ENCODE assay signal across 8 cellular contexts in the genomic region with DNA sequence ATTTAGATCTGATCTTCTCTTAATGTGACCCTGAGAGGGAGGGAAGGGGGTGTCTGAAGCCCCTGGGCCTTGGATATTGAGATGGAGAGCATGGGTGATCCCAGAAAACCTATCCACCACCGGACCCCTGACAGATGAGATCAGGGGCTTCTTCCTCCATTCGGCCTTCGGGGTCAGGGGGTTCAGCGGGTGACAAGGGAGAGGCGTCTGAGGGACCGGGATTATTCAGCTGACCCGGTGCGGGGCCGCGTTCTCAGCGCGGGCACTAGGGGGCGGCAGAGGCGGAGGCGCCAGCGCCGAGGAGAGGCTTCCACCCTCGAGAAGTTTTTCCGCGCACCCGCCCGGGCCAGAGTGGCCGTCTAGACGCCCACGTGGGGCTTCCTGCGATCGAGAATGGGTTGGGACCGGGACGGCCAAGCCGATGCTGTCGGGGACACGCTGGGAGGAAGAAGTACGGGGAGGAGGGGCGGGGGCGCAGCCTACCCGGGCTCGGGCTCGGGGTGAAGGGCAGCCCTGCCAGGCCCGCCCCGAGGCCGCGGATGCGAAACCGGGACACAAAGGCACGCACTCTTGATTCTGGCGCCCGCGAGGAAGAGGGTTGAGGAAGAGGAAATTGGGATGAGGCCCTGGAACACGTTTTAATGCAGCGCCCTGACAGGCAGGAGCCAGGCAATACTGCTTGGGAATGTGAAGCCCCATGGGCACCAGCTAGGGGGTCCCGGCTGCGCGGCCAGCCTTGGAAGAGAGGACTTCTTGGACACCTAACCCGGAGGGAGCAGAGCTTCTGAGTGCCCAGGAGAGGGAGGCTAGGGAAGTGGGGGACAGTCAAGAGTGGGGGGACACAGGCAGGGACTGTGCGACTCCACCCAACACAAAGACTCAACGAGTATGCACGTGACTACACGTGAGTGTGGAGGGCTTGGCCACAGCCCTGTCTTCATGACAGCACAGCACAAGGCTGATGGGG. TPM values are rescaled to one million over a fixed set of nuclear protein-coding genes. Genes with fewer than 3 reads are reported as not detected.
A peak's percentile ranks its signal among the peaks of the same experiment; 100 is the strongest.
DNase-seq lines count a peak whose midpoint lies in the region; ATAC-seq and TF ChIP-seq lines count a peak whose summit lies in the region.

No MANE protein-coding gene starts in this region.

- peak overlapping the region; percentile 88 for H2AFZ ChIP-seq in osteoblast (ENCODE audit: low read length)

- H3K4me3 ChIP-seq in HUES64 (ENCODE audit: low read length), result peak overlapping the region; percentile 65
- H3K4me3 ChIP-seq in osteoblast (ENCODE audit: insufficient read depth, low read length), result peak overlapping the region; percentile 75
- H3K4me3 ChIP-seq in suprapubic skin, result peak overlapping the region; percentile 50

- TF ChIP-seq POLR2A in suprapubic skin (IDR thresholded peaks at IDR 0.05), result no peak

- H3K4me3 Mint-ChIP-seq in glutamatergic neuron (ENCODE audit: unreplicated experiment), result peak overlapping the region; percentile 90

- H3K4me1 ChIP-seq in HUES64 (ENCODE audit: insufficient read depth, low read length) (peaks cover 6% of the 10 kb centered on the region), osteoblast (ENCODE audit: insufficient read depth, low read length) (peaks cover 20% of the 10 kb centered on the region), suprapubic skin (peaks cover 20% of the 10 kb centered on the region)

- TF ChIP-seq CTCF in glutamatergic neuron (IDR thresholded peaks at IDR 0.05; ENCODE audit: partially characterized antibody, unreplicated experiment) (peak; percentile 94), osteoblast (IDR thresholded peaks at IDR 0.05; ENCODE audit: extremely low read depth, low read depth, low read length) (peak; percentile 87), suprapubic skin (IDR thresholded peaks at IDR 0.05) (peak; percentile 82 to 98)

- peak; percentile 96 for ATAC-seq in SK-N-SH treated with all-trans-retinoic acid at 6 μM for 48 hours

- no peak overlapping the region for H3K27ac Mint-ChIP-seq in glutamatergic neuron (ENCODE audit: unreplicated experiment)

- no peaks in the 10 kb centered on the region for H3K4me1 Mint-ChIP-seq in glutamatergic neuron (ENCODE audit: low read depth, unreplicated experiment)

- H3K27ac ChIP-seq in HUES64 (ENCODE audit: low read depth, low read length) (no peak overlapping the region), osteoblast (ENCODE audit: low read depth, low read length) (peak overlapping the region; percentile 69), suprapubic skin (peak overlapping the region; percentile 12)

- H3K27me3 Mint-ChIP-seq in glutamatergic neuron (ENCODE audit: unreplicated experiment), result peaks cover 9% of the 10 kb centered on the region

- H3K36me3 ChIP-seq in HUES64 (ENCODE audit: insufficient read depth, low read length) (no peaks in the 10 kb centered on the region), osteoblast (ENCODE audit: insufficient read depth, low read length) (no peaks in the 10 kb centered on the region), suprapubic skin (no peaks in the 10 kb centered on the region)

- H3K79me2 ChIP-seq in osteoblast (ENCODE audit: insufficient read depth, low read length), result no peaks in the 10 kb centered on the region

- H3K9ac ChIP-seq in HUES64 (ENCODE audit: low read depth, low read length), result peak overlapping the region; percentile 83

- peak; percentile 6 to 50 for DNase-seq in NCI-H524 (lab: John Stamatoyannopoulos, UW)
- DNase-seq in NCI-H524 treated with DMSO at 0.1 percent for 48 hours (lab: John Stamatoyannopoulos, UW), result no peak
- DNase-seq in activated naive CD4-positive, alpha-beta T cell treated with anti-CD3 and anti-CD28 coated beads, Interleukin-2, amount 50 U/mL, for 16 hours, result peak; percentile 82
- peak; percentile 87 for DNase-seq in glutamatergic neuron
- DNase-seq in osteoblast (ENCODE audit: insufficient read length, low spot score, missing footprints), result peak; percentile 99
- DNase-seq in suprapubic skin (ENCODE audit: low spot score in 2 of 2), result peak; percentile 87 to 93

- TF ChIP-seq EP300 in suprapubic skin (IDR thresholded peaks at IDR 0.05), result no peak

- peak overlapping the region; percentile 84 for H3K4me2 ChIP-seq in osteoblast (ENCODE audit: insufficient read depth, low read length)

- peaks cover 6% of the 10 kb centered on the region for H3K9me3 Mint-ChIP-seq in glutamatergic neuron (ENCODE audit: unreplicated experiment)

- H3K36me3 Mint-ChIP-seq in glutamatergic neuron (ENCODE audit: unreplicated experiment), result no peaks in the 10 kb centered on the region

- no peaks in the 10 kb centered on the region for H4K20me1 ChIP-seq in osteoblast (ENCODE audit: insufficient read depth, low read length)

- 12% methylated on average over 58 of the region's 58 CpGs for WGBS in HUES64
- 4% methylated on average over 51 of the region's 58 CpGs for WGBS in suprapubic skin

- no peaks in the 10 kb centered on the region for H3K9me3 ChIP-seq in HUES64 (ENCODE audit: insufficient read depth, low read depth, low read length)
- no peaks in the 10 kb centered on the region for H3K9me3 ChIP-seq in osteoblast (ENCODE audit: low read depth, low read length)
- H3K9me3 ChIP-seq in suprapubic skin, result no peaks in the 10 kb centered on the region

- H3K27me3 ChIP-seq in HUES64 (ENCODE audit: insufficient read depth, low read length), result peaks cover 21% of the 10 kb centered on the region
- H3K27me3 ChIP-seq in osteoblast (ENCODE audit: insufficient read depth, low read length), result no peaks in the 10 kb centered on the region
- H3K27me3 ChIP-seq in suprapubic skin, result no peaks in the 10 kb centered on the region

TF ChIP-seq in SK-N-SH treated with all-trans-retinoic acid at 6 μM for 48 hours, 23 proteins besides CTCF, POLR2A, EP300 and RAD21:
- TF ChIP-seq BACH2 (CRISPR knock-in tag; IDR thresholded peaks at IDR 0.05; ENCODE audit: borderline replicate concordance) (no peak), SNAI2 (CRISPR knock-in tag; IDR thresholded peaks at IDR 0.05) (no peak), ZFP3 (CRISPR knock-in tag; IDR thresholded peaks at IDR 0.05) (no peak)

RNA-seq across cellular contexts. Expression of a gene that starts 30.6 kb away (rescaled TPM):
- polyA plus RNA-seq in HUES64 (2013, experiment 1 of 2), result 0.70 TPM
- polyA plus RNA-seq in HUES64 (2013, experiment 2 of 2), result 0.63 TPM
- 3.8 TPM for total RNA-seq in glutamatergic neuron (ENCODE audit: unreplicated experiment)
- 1.8 TPM in 2 replicates for total RNA-seq in osteoblast
- total RNA-seq in suprapubic skin, result under 1 TPM; 0.21 to 0.97 (median 0.40) TPM

RNA-seq across cellular contexts. Expression of a gene that starts 38.8 kb away (rescaled TPM):
- 13.1 TPM for polyA plus RNA-seq in HUES64 (2013, experiment 1 of 2)
- polyA plus RNA-seq in HUES64 (2013, experiment 2 of 2), result 12.7 TPM
- total RNA-seq in glutamatergic neuron (ENCODE audit: unreplicated experiment) (45.3 TPM), osteoblast (19.2 and 20.9 TPM in 2 replicates), suprapubic skin (10 to 100 TPM; 18.6 to 47.9 (median 26.9) TPM)

RNA-seq across cellular contexts. Expression of a gene that starts 39.0 kb away (rescaled TPM):
- polyA plus RNA-seq in HUES64 (2013, experiment 1 of 2), result 75.8 TPM
- polyA plus RNA-seq in HUES64 (2013, experiment 2 of 2), result 72.8 TPM
- total RNA-seq in glutamatergic neuron (ENCODE audit: unreplicated experiment) (92.8 TPM), osteoblast (108 and 109 TPM in 2 replicates), suprapubic skin (10 to 100 TPM; 29.3 to 46.3 (median 41.9) TPM)

RNA-seq across cellular contexts. Expression of a gene that starts 42.8 kb away (rescaled TPM):
- 3.5 TPM for polyA plus RNA-seq in HUES64 (2013, experiment 1 of 2)
- 3.2 TPM for polyA plus RNA-seq in HUES64 (2013, experiment 2 of 2)
- 4.6 TPM for total RNA-seq in glutamatergic neuron (ENCODE audit: unreplicated experiment)
- 2.7 and 3.3 TPM in 2 replicates for total RNA-seq in osteoblast
- 10 to 100 TPM; 26.2 to 66.0 (median 50.5) TPM for total RNA-seq in suprapubic skin

RNA-seq across cellular contexts. Expression of a gene that starts 46.7 kb away (rescaled TPM):
- polyA plus RNA-seq in HUES64 (2013, experiment 1 of 2), result 27.4 TPM
- polyA plus RNA-seq in HUES64 (2013, experiment 2 of 2), result 29.5 TPM
- total RNA-seq in glutamatergic neuron (ENCODE audit: unreplicated experiment) (37.3 TPM), osteoblast (34.0 and 34.2 TPM in 2 replicates), suprapubic skin (10 to 100 TPM; 11.5 to 18.1 (median 14.9) TPM)
